In the genomic region with DNA sequence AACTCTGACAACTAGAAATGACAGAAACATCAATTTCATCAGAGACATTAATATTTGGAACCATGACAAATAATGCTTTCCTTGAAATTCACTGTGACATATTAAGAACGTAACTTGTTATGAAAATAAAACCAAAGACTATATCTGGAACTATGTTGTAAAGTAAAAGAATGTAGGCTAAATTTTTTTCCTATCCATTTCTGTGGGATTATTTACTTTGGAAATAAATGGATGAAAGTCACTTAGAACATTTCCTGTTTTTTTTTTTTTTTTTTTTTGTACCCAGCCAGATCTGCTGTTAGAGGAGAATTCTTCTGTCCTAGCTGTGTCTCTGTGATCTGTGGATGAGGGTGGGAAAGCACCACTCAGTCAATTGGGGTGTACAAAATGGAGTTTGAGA, we compare ENCODE assay signal across 18 cellular contexts.
DNase-seq lines count a peak whose midpoint lies in the region; ATAC-seq and TF ChIP-seq lines count a peak whose summit lies in the region.
"Had no signal": no experiment of that assay in that cellular context is flagged by ENCODE, and none has a peak within 500 bp of the region (broad histone marks: within the 10 kb centered on the region; RNA-seq: fewer than 3 reads in every experiment).

No MANE protein-coding gene starts in this region.

- H3K9me3 ChIP-seq in adipocyte (ENCODE audit: control insufficient read depth, low read length) (peaks cover 14% of the 10 kb centered on the region), gastrocnemius medialis (no peaks in the 10 kb centered on the region), ovary (peaks cover 0 to 3% of the 10 kb centered on the region in 2 donors)

- DNase-seq in adipocyte (ENCODE audit: low read depth) (peak; percentile 42), dermis blood vessel endothelial cell (peak; percentile 7), fibroblast of pulmonary artery (ENCODE audit: low read depth) (peak; percentile 57), gastrocnemius medialis (no peak), NCI-H2227 treated with DMSO at 0.1 percent for 48 hours (lab: John Stamatoyannopoulos, UW) (no peak), ovary (no peak), GM20000 (ENCODE audit: low spot score) (no peak), substantia nigra (lab: John Stamatoyannopoulos, UW) (no peak)
- DNase-seq: ACHN, DMS 273 treated with DMSO at 0.1 percent for 48 hours, GF-D8, KBM-7, NCI-H1417 treated with DMSO at 0.1 percent for 48 hours, NCI-H1930, NCI-H2171, NCI-H748 treated with DMSO at 0.1 percent for 48 hours had no signal

- H3K36me3 ChIP-seq in adipocyte (ENCODE audit: control insufficient read depth, insufficient read depth, low read length, severe bottlenecking) = no peaks in the 10 kb centered on the region
- peaks cover 0 to 5% of the 10 kb centered on the region in 2 donors for H3K36me3 ChIP-seq in gastrocnemius medialis
- H3K36me3 ChIP-seq in ovary = no peaks in the 10 kb centered on the region

- H3K27me3 ChIP-seq in adipocyte (replicated peaks; ENCODE audit: control insufficient read depth, insufficient read depth, low read length) (no peaks in the 10 kb centered on the region), gastrocnemius medialis (no peaks in the 10 kb centered on the region), ovary (no peaks in the 10 kb centered on the region)

- TF ChIP-seq CTCF in fibroblast of pulmonary artery (IDR thresholded peaks at IDR 0.05; ENCODE audit: low read length, missing control alignments) = no peak
- no peak for TF ChIP-seq CTCF in gastrocnemius medialis (IDR thresholded peaks at IDR 0.05 in 4 of 5, conservative IDR thresholded peaks at IDR 0.05 in 1 of 5)
- TF ChIP-seq CTCF in ovary (IDR thresholded peaks at IDR 0.05) = no peak
- no peak for TF ChIP-seq CTCF in GM20000 (IDR thresholded peaks at IDR 0.05; ENCODE audit: extremely low read depth, missing control alignments)

- H3K27ac ChIP-seq in gastrocnemius medialis (peak overlapping the region; percentile 0 to 77 (median 55)), ovary (no peak overlapping the region), substantia nigra (ENCODE audit: low read depth, low read length, poor library complexity, severe bottlenecking) (no peak overlapping the region)

- in situ Hi-C loops in gastrocnemius medialis (cut with MboI; ENCODE audit: low sequenced_read_pairs in 4 of 4) = loop anchor here in 3 of 4 donors (10.0 to 25.0 kb wide), 3 partner anchors 88 to 240 kb away; no protein-coding TSS in a partner anchor

- no peak for ATAC-seq in gastrocnemius medialis
- ATAC-seq: GM23338, HCT116 had no signal

- WGBS in ovary, 3 donors = 36 to 51% (median 42%) methylated on average over 1 of the region's 1 CpG

- peaks cover 51% of the 10 kb centered on the region for H3K4me1 ChIP-seq in adipocyte (ENCODE audit: control insufficient read depth, insufficient read depth, low read length)
- peaks cover 32 to 41% of the 10 kb centered on the region in 2 donors for H3K4me1 ChIP-seq in gastrocnemius medialis
- peaks cover 2% of the 10 kb centered on the region for H3K4me1 ChIP-seq in ovary (ENCODE audit: insufficient read depth)

- no peak overlapping the region for H3K9ac ChIP-seq in adipocyte (ENCODE audit: low read length)

- TF ChIP-seq POLR2A in gastrocnemius medialis (IDR thresholded peaks at IDR 0.05) (no peak), ovary (IDR thresholded peaks at IDR 0.05) (no peak)

- H3K4me3 ChIP-seq in adipocyte (ENCODE audit: low read length) (no peak overlapping the region), fibroblast of pulmonary artery (replicated peaks; ENCODE audit: low read depth, low read length) (no peak overlapping the region), gastrocnemius medialis (no peak overlapping the region), ovary (no peak overlapping the region)
- H3K4me3 ChIP-seq: GM23338 had no signal

- no peak for TF ChIP-seq EP300 in ovary (IDR thresholded peaks at IDR 0.05)

- intact Hi-C loops in gastrocnemius medialis (cut with DNase I; ENCODE audit: low total_unique reads) = no loop called here
- intact Hi-C loops in ovary (cut with DNase I) = no loop called here

Comparison
In these comparisons a context has a peak if more than half of its experiments do, and no peak if none do; other contexts are left out.
1. DNase-seq: peak in adipocyte (single experiment), dermis blood vessel endothelial cell (single experiment) and fibroblast of pulmonary artery (single experiment); none in gastrocnemius medialis (0 of 2), NCI-H2227 treated with DMSO at 0.1 percent for 48 hours (single experiment), ovary (0 of 5), GM20000 (single experiment) and substantia nigra (0 of 49).
2. H3K27ac ChIP-seq: peak in gastrocnemius medialis (4 of 4); none in ovary (0 of 2) and substantia nigra (single experiment).